In the genomic region with DNA sequence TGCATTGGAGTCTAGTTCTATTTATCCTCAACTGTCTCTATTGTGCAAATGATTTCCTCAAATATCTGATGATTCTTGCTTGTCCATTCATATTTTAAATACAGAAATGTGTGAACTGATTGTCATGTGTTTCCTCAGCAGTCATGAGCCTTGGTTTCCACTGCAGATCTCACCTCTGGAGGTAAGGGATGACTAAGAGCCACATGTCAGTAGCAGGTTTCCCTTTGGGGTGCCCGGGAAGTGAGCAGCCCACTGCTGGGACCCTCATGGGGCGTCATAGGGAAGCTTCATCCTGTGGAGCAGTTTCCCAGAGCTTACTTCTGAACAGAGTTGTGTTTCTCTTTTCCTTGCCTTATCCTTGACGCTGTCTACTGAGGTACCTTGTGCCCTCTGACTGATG, we compare ENCODE assay signal across 1 cellular context.
TF ChIP-seq lines count a peak whose summit lies in the region.

No MANE protein-coding gene starts in this region.

TF ChIP-seq in GM12878, 131 proteins besides CTCF, POLR2A, EP300 and RAD21 (continued from another document):
- TF ChIP-seq CHD1 (IDR thresholded peaks at IDR 0.05; ENCODE audit: low read depth, low read length) (no peak), IKZF1 (conservative IDR thresholded peaks at IDR 0.05) (no peak), NBN (IDR thresholded peaks at IDR 0.05) (no peak), BCL11A (IDR thresholded peaks at IDR 0.05; ENCODE audit: low read depth, low read length) (no peak), SREBF2 (IDR thresholded peaks at IDR 0.05; ENCODE audit: low read length) (no peak), POU2F2 (IDR thresholded peaks at IDR 0.05; ENCODE audit: borderline replicate concordance, low read depth, low read length) (no peak), ZNF24 (IDR thresholded peaks at IDR 0.05) (no peak), MXI1 (IDR thresholded peaks at IDR 0.05; ENCODE audit: low read depth, low read length) (no peak), EED (IDR thresholded peaks at IDR 0.05; ENCODE audit: low read depth) (no peak), IRF4 (IDR thresholded peaks at IDR 0.05; ENCODE audit: low read depth, low read length) (no peak), ZNF207 (IDR thresholded peaks at IDR 0.05; ENCODE audit: borderline replicate concordance) (no peak), MYC (IDR thresholded peaks at IDR 0.05; ENCODE audit: insufficient read depth, insufficient read length, insufficient replicate concordance, low read length, severe bottlenecking) (no peak), NR2F1 (conservative IDR thresholded peaks at IDR 0.05) (no peak), CREB1 (IDR thresholded peaks at IDR 0.05; ENCODE audit: low read depth) (no peak), NR2C1 (IDR thresholded peaks at IDR 0.05) (no peak), ZBED1 (IDR thresholded peaks at IDR 0.05; ENCODE audit: borderline replicate concordance) (no peak), EGR1 (IDR thresholded peaks at IDR 0.05; ENCODE audit: borderline replicate concordance in 1 of 2, low read depth in 2 of 2, low read length in 2 of 2) (no peak)
- TF ChIP-seq, protein P1, sequence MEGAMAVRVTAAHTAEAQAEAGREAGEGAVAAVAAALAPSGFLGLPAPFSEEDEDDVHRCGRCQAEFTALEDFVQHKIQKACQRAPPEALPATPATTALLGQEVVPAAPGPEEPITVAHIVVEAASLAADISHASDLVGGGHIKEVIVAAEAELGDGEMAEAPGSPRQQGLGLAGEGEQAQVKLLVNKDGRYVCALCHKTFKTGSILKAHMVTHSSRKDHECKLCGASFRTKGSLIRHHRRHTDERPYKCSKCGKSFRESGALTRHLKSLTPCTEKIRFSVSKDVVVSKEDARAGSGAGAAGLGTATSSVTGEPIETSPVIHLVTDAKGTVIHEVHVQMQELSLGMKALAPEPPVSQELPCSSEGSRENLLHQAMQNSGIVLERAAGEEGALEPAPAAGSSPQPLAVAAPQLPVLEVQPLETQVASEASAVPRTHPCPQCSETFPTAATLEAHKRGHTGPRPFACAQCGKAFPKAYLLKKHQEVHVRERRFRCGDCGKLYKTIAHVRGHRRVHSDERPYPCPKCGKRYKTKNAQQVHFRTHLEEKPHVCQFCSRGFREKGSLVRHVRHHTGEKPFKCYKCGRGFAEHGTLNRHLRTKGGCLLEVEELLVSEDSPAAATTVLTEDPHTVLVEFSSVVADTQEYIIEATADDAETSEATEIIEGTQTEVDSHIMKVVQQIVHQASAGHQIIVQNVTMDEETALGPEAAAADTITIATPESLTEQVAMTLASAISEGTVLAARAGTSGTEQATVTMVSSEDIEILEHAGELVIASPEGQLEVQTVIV (IDR thresholded peaks at IDR 0.05; ENCODE audit: borderline replicate concordance, partially characterized antibody), result no peak
